In genomic region chr3:23889950-23890349, GRCh38 we compare ENCODE assay signal across 15 cellular contexts. TPM values are rescaled to one million over a fixed set of nuclear protein-coding genes. Genes with fewer than 3 reads are reported as not detected.
DNase-seq lines count a peak whose midpoint lies in the region; ATAC-seq and TF ChIP-seq lines count a peak whose summit lies in the region.
"Had no signal": no experiment of that assay in that cellular context is flagged by ENCODE, and none has a peak within 500 bp of the region (broad histone marks: within the 10 kb centered on the region; RNA-seq: fewer than 3 reads in every experiment).

No MANE protein-coding gene starts in this region.

- DNase-seq in Right ventricle myocardium superior (no peak), left cardiac atrium (no peak), left lobe of liver (ENCODE audit: low spot score) (no peak), pons (ENCODE audit: low spot score) (peak; percentile 49), mesothelial cell of epicardium (ENCODE audit: low spot score in 2 of 2, unreplicated experiment in 2 of 2) (no peak), mucosa of descending colon (no peak)
- DNase-seq in activated T-helper 1 cell treated with anti-CD3 and anti-CD28 coated beads, Interleukin-12 subunit alpha, Interleukin-12 subunit beta, Interleukin-2, Interleukin-4 antibody, amounts not matched to agents 30 ng/mL and 10 ng/mL and 1 ng/mL, durations not matched to agents 14 hours and 24 hours and 36 hours (ENCODE audit: low spot score), result no peak
- DNase-seq: AML-193; CD4-positive, alpha-beta T cell; DMS 273 treated with DMSO at 0.1 percent for 48 hours; DMS53; DND-41; EL; H9 had no signal

- ATAC-seq in Right ventricle myocardium superior (ENCODE audit: poor library complexity), result peak; percentile 46
- ATAC-seq in left cardiac atrium, result no peak
- ATAC-seq in left lobe of liver, result peak; percentile 21
- no peak for ATAC-seq in mucosa of descending colon
- ATAC-seq: A549 had no signal

- no peak overlapping the region for H3K4me3 Mint-ChIP-seq in activated T-helper 1 cell treated with anti-CD3 and anti-CD28 coated beads, Interleukin-12 subunit alpha, Interleukin-12 subunit beta, Interleukin-2, Interleukin-4 antibody, amounts not matched to agents 30 ng/mL and 10 ng/mL and 1 ng/mL, durations not matched to agents 14 hours and 24 hours and 36 hours
- H3K4me3 Mint-ChIP-seq in mesothelial cell of epicardium, result no peak overlapping the region
- H3K4me3 Mint-ChIP-seq: CD4-positive, alpha-beta T cell; H9 had no signal

- H3K36me3 ChIP-seq in mucosa of descending colon (ENCODE audit: low read depth), result no peaks in the 10 kb centered on the region

- H3K27me3 Mint-ChIP-seq in activated T-helper 1 cell treated with anti-CD3 and anti-CD28 coated beads, Interleukin-12 subunit alpha, Interleukin-12 subunit beta, Interleukin-2, Interleukin-4 antibody, amounts not matched to agents 30 ng/mL and 10 ng/mL and 1 ng/mL, durations not matched to agents 14 hours and 24 hours and 36 hours (ENCODE audit: insufficient read depth), result no peaks in the 10 kb centered on the region
- no peaks in the 10 kb centered on the region for H3K27me3 Mint-ChIP-seq in mesothelial cell of epicardium (ENCODE audit: low read depth)
- H3K27me3 Mint-ChIP-seq: CD4-positive, alpha-beta T cell had no signal

- no peaks in the 10 kb centered on the region for H3K9me3 ChIP-seq in mucosa of descending colon
- H3K9me3 ChIP-seq: A549 had no signal

- H3K4me3 ChIP-seq in mucosa of descending colon, result no peak overlapping the region
- H3K4me3 ChIP-seq: A549 had no signal

- no peak for TF ChIP-seq CTCF in mesothelial cell of epicardium (IDR thresholded peaks at IDR 0.05; ENCODE audit: unreplicated experiment)
- no peak for TF ChIP-seq CTCF in mucosa of descending colon (IDR thresholded peaks at IDR 0.05)

- no peaks in the 10 kb centered on the region for H3K4me1 ChIP-seq in mucosa of descending colon (ENCODE audit: low read depth)

- no peak overlapping the region for H3K27ac Mint-ChIP-seq in activated T-helper 1 cell treated with anti-CD3 and anti-CD28 coated beads, Interleukin-12 subunit alpha, Interleukin-12 subunit beta, Interleukin-2, Interleukin-4 antibody, amounts not matched to agents 30 ng/mL and 10 ng/mL and 1 ng/mL, durations not matched to agents 14 hours and 24 hours and 36 hours
- H3K27ac Mint-ChIP-seq in mesothelial cell of epicardium, result no peak overlapping the region
- H3K27ac Mint-ChIP-seq: CD4-positive, alpha-beta T cell had no signal

- peaks cover 5% of the 10 kb centered on the region for H3K4me1 Mint-ChIP-seq in activated T-helper 1 cell treated with anti-CD3 and anti-CD28 coated beads, Interleukin-12 subunit alpha, Interleukin-12 subunit beta, Interleukin-2, Interleukin-4 antibody, amounts not matched to agents 30 ng/mL and 10 ng/mL and 1 ng/mL, durations not matched to agents 14 hours and 24 hours and 36 hours (ENCODE audit: low read depth)
- peaks cover 6% of the 10 kb centered on the region for H3K4me1 Mint-ChIP-seq in mesothelial cell of epicardium

- peaks cover 2% of the 10 kb centered on the region for H3K36me3 Mint-ChIP-seq in activated T-helper 1 cell treated with anti-CD3 and anti-CD28 coated beads, Interleukin-12 subunit alpha, Interleukin-12 subunit beta, Interleukin-2, Interleukin-4 antibody, amounts not matched to agents 30 ng/mL and 10 ng/mL and 1 ng/mL, durations not matched to agents 14 hours and 24 hours and 36 hours (ENCODE audit: low read depth)
- peaks cover 9% of the 10 kb centered on the region for H3K36me3 Mint-ChIP-seq in mesothelial cell of epicardium

- intact Hi-C loops in Right ventricle myocardium superior (cut with DNase I) (loop anchor here (5.0 kb wide), 1 partner anchor 787 kb away; no protein-coding TSS in a partner anchor), left cardiac atrium (cut with DNase I) (loop anchor here in 1 of 2 donors (5.0 kb wide), 1 partner anchor 352 kb away; no protein-coding TSS in a partner anchor), mucosa of descending colon (cut with DNase I, micrococcal nuclease) (no loop called here)
- intact Hi-C loops in activated T-helper 1 cell treated with anti-CD3 and anti-CD28 coated beads, Interleukin-12 subunit alpha, Interleukin-12 subunit beta, Interleukin-2, Interleukin-4 antibody, amounts not matched to agents 30 ng/mL and 10 ng/mL and 1 ng/mL, durations not matched to agents 14 hours and 24 hours and 36 hours (cut with micrococcal nuclease), result loop anchor here (2.0 to 5.0 kb wide), 3 partner anchors 27 to 107 kb away; partner anchors contain the start of genes NKIRAS1, NR1D2 and RPL15

- no peaks in the 10 kb centered on the region for H3K9me3 Mint-ChIP-seq in activated T-helper 1 cell treated with anti-CD3 and anti-CD28 coated beads, Interleukin-12 subunit alpha, Interleukin-12 subunit beta, Interleukin-2, Interleukin-4 antibody, amounts not matched to agents 30 ng/mL and 10 ng/mL and 1 ng/mL, durations not matched to agents 14 hours and 24 hours and 36 hours
- H3K9me3 Mint-ChIP-seq in mesothelial cell of epicardium, result no peaks in the 10 kb centered on the region
- H3K9me3 Mint-ChIP-seq: CD4-positive, alpha-beta T cell; H9 had no signal

RNA-seq across cellular contexts. Expression of gene NKIRAS1, which starts 26.8 kb away (rescaled TPM):
- total RNA-seq in Right ventricle myocardium superior (21.2 TPM), left cardiac atrium (10 to 100 TPM; 12.9 to 15.4 TPM), left lobe of liver (7.2 TPM), mesothelial cell of epicardium (8.0 to 8.7 TPM (median 8.1 TPM) in 3 replicates), mucosa of descending colon (10 to 100 TPM in 1 of 3 donors, 1 to 10 TPM in 2; 3.5 to 15.0 (median 5.3) TPM)
- 3.9 and 4.5 TPM in 2 replicates for total RNA-seq in activated T-helper 1 cell treated with anti-CD3 and anti-CD28 coated beads, Interleukin-12 subunit alpha, Interleukin-12 subunit beta, Interleukin-2, Interleukin-4 antibody, amounts not matched to agents 30 ng/mL and 10 ng/mL and 1 ng/mL, durations not matched to agents 14 hours and 24 hours and 36 hours

RNA-seq across cellular contexts. Expression of gene RPL15, which starts 27.0 kb away (rescaled TPM):
- 878 TPM for total RNA-seq in Right ventricle myocardium superior
- 1,000 to 10,000 TPM; 1,012 to 1,091 TPM for total RNA-seq in left cardiac atrium
- 532 TPM for total RNA-seq in left lobe of liver
- 1,696 and 1,756 TPM in 2 replicates for total RNA-seq in activated T-helper 1 cell treated with anti-CD3 and anti-CD28 coated beads, Interleukin-12 subunit alpha, Interleukin-12 subunit beta, Interleukin-2, Interleukin-4 antibody, amounts not matched to agents 30 ng/mL and 10 ng/mL and 1 ng/mL, durations not matched to agents 14 hours and 24 hours and 36 hours
- 1,989 to 2,052 TPM (median 2,046 TPM) in 3 replicates for total RNA-seq in mesothelial cell of epicardium
- total RNA-seq in mucosa of descending colon, result 1,000 to 10,000 TPM; 1,277 to 1,409 (median 1,319) TPM

RNA-seq across cellular contexts. Expression of gene NR1D2, which starts 55.1 kb away (rescaled TPM):
- total RNA-seq in Right ventricle myocardium superior (47.1 TPM), left cardiac atrium (10 to 100 TPM; 23.8 to 46.8 TPM), left lobe of liver (20.1 TPM), mesothelial cell of epicardium (26.1 to 29.2 TPM (median 27.3 TPM) in 3 replicates), mucosa of descending colon (10 to 100 TPM; 16.5 to 37.8 (median 28.5) TPM)
- total RNA-seq in activated T-helper 1 cell treated with anti-CD3 and anti-CD28 coated beads, Interleukin-12 subunit alpha, Interleukin-12 subunit beta, Interleukin-2, Interleukin-4 antibody, amounts not matched to agents 30 ng/mL and 10 ng/mL and 1 ng/mL, durations not matched to agents 14 hours and 24 hours and 36 hours, result 3.0 and 4.8 TPM in 2 replicates

Comparison
In these comparisons a context has a peak if more than half of its experiments do, and no peak if none do; other contexts are left out.
1. ATAC-seq: peak in Right ventricle myocardium superior (single experiment) and left lobe of liver (single experiment); none in left cardiac atrium (0 of 2) and mucosa of descending colon (single experiment).
2. intact Hi-C loops: an anchor here in Right ventricle myocardium superior (5.0 kb wide) and activated T-helper 1 cell treated with anti-CD3 and anti-CD28 coated beads, Interleukin-12 subunit alpha, Interleukin-12 subunit beta, Interleukin-2, Interleukin-4 antibody, amounts not matched to agents 30 ng/mL and 10 ng/mL and 1 ng/mL, durations not matched to agents 14 hours and 24 hours and 36 hours (2.0 to 5.0 kb wide); none called in mucosa of descending colon.